Comparison of ENCODE assay signal across 8 cellular contexts in the genomic region with DNA sequence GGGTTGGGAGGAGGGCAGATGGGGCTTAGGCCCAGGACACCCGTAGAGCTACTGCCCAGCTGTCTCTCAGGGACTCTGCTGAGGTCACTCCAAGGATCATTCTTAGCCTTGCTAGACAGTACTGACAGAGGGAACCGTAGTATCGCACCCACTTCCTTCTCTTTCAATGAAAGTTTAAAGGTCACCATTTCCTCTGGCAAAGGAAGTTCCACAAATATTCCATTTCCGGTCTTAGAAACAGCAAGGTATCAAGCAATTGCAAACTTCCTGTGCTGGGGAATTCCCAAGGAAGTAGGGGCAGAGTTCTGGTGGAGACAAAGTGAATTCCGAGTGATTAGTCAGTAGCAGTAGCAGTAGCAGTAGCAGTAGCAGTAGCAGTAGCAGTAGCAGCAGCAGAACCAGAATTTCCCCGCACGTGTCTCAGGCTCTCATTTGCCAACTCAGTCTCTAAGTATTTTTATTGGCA. TPM values are rescaled to one million over a fixed set of nuclear protein-coding genes. Genes with fewer than 3 reads are reported as not detected.
DNase-seq lines count a peak whose midpoint lies in the region; ATAC-seq, FAIRE-seq and TF ChIP-seq lines count a peak whose summit lies in the region.

No MANE protein-coding gene starts in this region.

- POLR2A ChIA-PET in OCI-LY7 (lab: Charles Lee) = no interaction called here

- H4K91ac ChIP-seq in trophoblast cell (ENCODE audit: low read depth, low read length) = peak overlapping the region; percentile 51

- no peaks in the 10 kb centered on the region for H3K79me2 ChIP-seq in OCI-LY7 (ENCODE audit: insufficient read depth, low read depth, low read length)
- H3K79me2 ChIP-seq in trophoblast cell (ENCODE audit: control insufficient read depth, insufficient read depth, low read length, poor library complexity) = no peaks in the 10 kb centered on the region

- H2BK5ac ChIP-seq in trophoblast cell (ENCODE audit: low read depth, low read length, poor library complexity) = no peak overlapping the region

- peaks cover 4% of the 10 kb centered on the region for H3K79me1 ChIP-seq in trophoblast cell (ENCODE audit: low read length)

- no peak overlapping the region for H3K27ac ChIP-seq in OCI-LY7 (ENCODE audit: low read depth, low read length, poor library complexity, severe bottlenecking)
- H3K27ac ChIP-seq in trophoblast cell (ENCODE audit: low read depth, low read length) = no peak overlapping the region

- DNase-seq in GM18507 (ENCODE audit: extremely low spot score, insufficient read length, low read depth) (no peak), OCI-LY7 (ENCODE audit: low spot score) (no peak), epithelial cell of esophagus (ENCODE audit: low read depth) (peak; percentile 97), trophoblast cell (peak in 1 of 2 donors; percentile 57), NCI-H187 (lab: John Stamatoyannopoulos, UW) (no peak), NCI-H1048 (lab: John Stamatoyannopoulos, UW) (no peak)

- no peak for TF ChIP-seq CTCF in OCI-LY7 (conservative IDR thresholded peaks at IDR 0.05; ENCODE audit: low read length)
- no peak for TF ChIP-seq CTCF in epithelial cell of esophagus (IDR thresholded peaks at IDR 0.05; ENCODE audit: insufficient read depth, low read depth, low read length, missing control alignments)

- H3K9me2 ChIP-seq in OCI-LY7 (ENCODE audit: insufficient read depth, low read length) = no peaks in the 10 kb centered on the region

- 0 out of 2 replicates have a peak, but pooled peaks cover 6% of the 10 kb centered on the region for H3K9me3 ChIP-seq in OCI-LY7 (ENCODE audit: low read length)
- H3K9me3 ChIP-seq in trophoblast cell (ENCODE audit: insufficient read depth, low read depth, low read length) = no peaks in the 10 kb centered on the region

- no TSS peak for BruUV-seq in OCI-LY7 (replicated peaks; lab: Mats Ljungman, UMichigan)

- no peak overlapping the region for H3K18ac ChIP-seq in trophoblast cell (ENCODE audit: low read length)

- no peak overlapping the region for H3K4ac ChIP-seq in trophoblast cell (ENCODE audit: low read depth, low read length)

- H3K27me3 ChIP-seq in trophoblast cell (ENCODE audit: insufficient read depth, low read length) = no peaks in the 10 kb centered on the region

- H3K4me3 ChIP-seq in OCI-LY7 (ENCODE audit: low read depth, low read length, poor library complexity, severe bottlenecking) (no peak overlapping the region), epithelial cell of esophagus (ENCODE audit: low read length) (no peak overlapping the region), trophoblast cell (ENCODE audit: low read depth, low read length) (no peak overlapping the region)

- no peak for ATAC-seq in HG02763 (IDR thresholded peaks at IDR 0.05; ENCODE audit: unreplicated experiment)
- ATAC-seq in HG03108 (IDR thresholded peaks at IDR 0.05; ENCODE audit: unreplicated experiment) = no peak

- no peak overlapping the region for H3K9ac ChIP-seq in trophoblast cell (ENCODE audit: low read length)

- peak overlapping the region; percentile 1 for H4K8ac ChIP-seq in trophoblast cell (ENCODE audit: low read depth, low read length)

- H3K23ac ChIP-seq in trophoblast cell (ENCODE audit: low read length) = no peak overlapping the region

- H3K4me1 ChIP-seq in OCI-LY7 (ENCODE audit: insufficient read depth, low read length, poor library complexity, severe bottlenecking) = peaks cover 10% of the 10 kb centered on the region
- peaks cover 2 to 13% of the 10 kb centered on the region in 2 experiments for H3K4me1 ChIP-seq in trophoblast cell (ENCODE audit: control insufficient read depth in 1 of 2, insufficient read depth in 2 of 2, low read length in 2 of 2)

- FAIRE-seq in GM18507 (lab: Jason Lieb, UNC) = peak; percentile 59

- 0 out of 2 replicates have a peak overlapping the region, but pooled peaks have one; percentile 25 for H3K4me2 ChIP-seq in OCI-LY7 (ENCODE audit: low read length)
- H3K4me2 ChIP-seq in trophoblast cell (ENCODE audit: low read length) = no peak overlapping the region

- H2AFZ ChIP-seq in OCI-LY7 (ENCODE audit: low read length) = no peak overlapping the region
- H2AFZ ChIP-seq in trophoblast cell (ENCODE audit: insufficient read depth, low read length, poor library complexity) = no peak overlapping the region

- H2AK5ac ChIP-seq in trophoblast cell (ENCODE audit: low read length) = no peak overlapping the region

- intact Hi-C loops in OCI-LY7 (cut with micrococcal nuclease; ENCODE audit: unreplicated experiment) = no loop called here

- CTCF ChIA-PET in OCI-LY7 (lab: Charles Lee; ENCODE audit: unreplicated experiment) = no interaction called here

- H2BK120ac ChIP-seq in trophoblast cell (ENCODE audit: insufficient read depth, low read length, poor library complexity) = no peak overlapping the region

- no peak overlapping the region for H3K14ac ChIP-seq in trophoblast cell (ENCODE audit: low read length)

- no peaks in the 10 kb centered on the region for H4K20me1 ChIP-seq in OCI-LY7 (ENCODE audit: insufficient read depth, low read length)

- H4K12ac ChIP-seq in trophoblast cell (ENCODE audit: low read depth, low read length) = no peak overlapping the region

- H3K36me3 ChIP-seq in OCI-LY7 (ENCODE audit: insufficient read depth, low read length) (no peaks in the 10 kb centered on the region), trophoblast cell (ENCODE audit: control insufficient read depth in 1 of 2, insufficient read depth in 2 of 2, low read length in 2 of 2) (no peaks in the 10 kb centered on the region)

- WGBS in trophoblast cell (ENCODE audit: extremely low coverage, insufficient coverage, insufficient read length) = no CpG with 5 or more reads among the region's 7 CpGs

- H2BK12ac ChIP-seq in trophoblast cell (ENCODE audit: low read length) = no peak overlapping the region

RNA-seq across cellular contexts. Expression of a gene that starts 24.7 kb away (rescaled TPM):
- total RNA-seq in OCI-LY7 (2014; rRNA removed; shearing (Covaris generic)) = not detected in 2 replicates
- total RNA-seq in OCI-LY7 (2022) = not detected in 2 replicates
- not detected in 2 replicates for polyA plus RNA-seq in trophoblast cell (2013)

RNA-seq across cellular contexts. Expression of a gene that starts 27.6 kb away (rescaled TPM):
- not detected in 2 replicates for total RNA-seq in OCI-LY7 (2014; rRNA removed; shearing (Covaris generic))
- total RNA-seq in OCI-LY7 (2022) = not detected in 2 replicates
- polyA plus RNA-seq in trophoblast cell (2013) = 0.05 and 0.07 TPM in 2 replicates

RNA-seq across cellular contexts. Expression of a gene that starts 47.5 kb away (rescaled TPM):
- 28.8 and 31.8 TPM in 2 replicates for total RNA-seq in OCI-LY7 (2014; rRNA removed; shearing (Covaris generic))
- 61.8 and 77.3 TPM in 2 replicates for total RNA-seq in OCI-LY7 (2022)
- 8.8 and 9.8 TPM in 2 replicates for polyA plus RNA-seq in trophoblast cell (2013)
